25 cellular contexts compared by ENCODE assay signal in genomic region chr7:16034353-16034752, GRCh38.
DNase-seq lines count a peak whose midpoint lies in the region; ATAC-seq, FAIRE-seq and TF ChIP-seq lines count a peak whose summit lies in the region.
"Had no signal": no experiment of that assay in that cellular context is flagged by ENCODE, and none has a peak within 500 bp of the region (broad histone marks: within the 10 kb centered on the region; RNA-seq: fewer than 3 reads in every experiment).

No MANE protein-coding gene starts in this region.

- ATAC-seq in IMR-90 (ENCODE audit: low read depth) = no peak
- ATAC-seq: activated CD8-positive, alpha-beta T cell treated with anti-CD3 and anti-CD28 coated beads for 36 hours; activated T-cell treated with anti-CD3 and anti-CD28 coated beads, Interleukin-2, amount 50 U/mL, for 4 hours; effector memory CD8-positive, alpha-beta T cell; gastroesophageal sphincter; left lobe of liver had no signal

- no peak overlapping the region; the same call in 1 of the 2 replicates for H2BK20ac ChIP-seq in IMR-90 (ENCODE audit: low read depth, low read length)

- H3K36me3 ChIP-seq in IMR-90 (ENCODE audit: control insufficient read depth, insufficient read depth, low read length) (no peaks in the 10 kb centered on the region), bronchial epithelial cell (ENCODE audit: control insufficient read depth, insufficient read depth, low read length) (no peaks in the 10 kb centered on the region), smooth muscle cell (ENCODE audit: low read depth) (no peaks in the 10 kb centered on the region)
- H3K36me3 ChIP-seq: ascending aorta, gastroesophageal sphincter, neural progenitor cell, prostate gland, uterus had no signal

- H4K5ac ChIP-seq in IMR-90 (ENCODE audit: low read depth, low read length) = peak overlapping the region; percentile 48; the same call in 1 of the 2 replicates

- no peak overlapping the region for H4K91ac ChIP-seq in IMR-90 (ENCODE audit: insufficient read depth, low read depth, low read length)

- no peak overlapping the region; a peak in 1 of 4 replicates for H4K8ac ChIP-seq in IMR-90 (ENCODE audit: low read depth in 2 of 2, low read length in 2 of 2)

- no peaks in the 10 kb centered on the region; the same call in 1 of the 2 replicates for H3K9me1 ChIP-seq in IMR-90 (ENCODE audit: insufficient read depth, low read length)

- no peak overlapping the region for H2AK9ac ChIP-seq in IMR-90 (replicated peaks; ENCODE audit: low read depth, low read length, poor library complexity)

- no peak for TF ChIP-seq POLR2A in IMR-90 (IDR thresholded peaks at IDR 0.05; ENCODE audit: low read depth, low read length)

- H3F3A ChIP-seq in smooth muscle cell (ENCODE audit: low read depth) = no peaks in the 10 kb centered on the region

- H3K56ac ChIP-seq in IMR-90 (ENCODE audit: extremely low read depth, insufficient read depth, low read length) = no peak overlapping the region

- DNase-seq in EH (ENCODE audit: low read depth) = peak; percentile 63
- peak; percentile 74 for DNase-seq in IMR-90
- peak; percentile 70 for DNase-seq in bronchial epithelial cell (ENCODE audit: low read depth)
- DNase-seq in glomerular visceral epithelial cell (ENCODE audit: extremely low spot score) = peak; percentile 2
- DNase-seq in nucleus accumbens (lab: John Stamatoyannopoulos, UW) = no peak
- no peak for DNase-seq in T-helper 2 cell treated with Interferon-gamma antibody and Interleukin-4, amounts not matched to agents 5 μg/mL and 100 μg/mL, for 36 hours (ENCODE audit: low spot score)
- DNase-seq in SKM-1 (lab: John Stamatoyannopoulos, UW; ENCODE audit: unreplicated experiment) = no peak
- DNase-seq in smooth muscle cell (lab: John Stamatoyannopoulos, UW; ENCODE audit: unreplicated experiment) = no peak
- DNase-seq: activated B cell treated with CpG ODN at 0.5 μM for 24 hours; activated CD8-positive, alpha-beta T cell treated with anti-CD3 and anti-CD28 coated beads for 36 hours; activated naive CD4-positive, alpha-beta T cell treated with anti-CD3 and anti-CD28 coated beads, Interleukin-2, amount 10 ng/mL, durations not matched to agents 7 days and 5 days; activated T-cell treated with anti-CD3 and anti-CD28 coated beads, Interleukin-2, amount 50 U/mL, for 4 hours; CD4-positive, alpha-beta memory T cell; DMS79 treated with DMSO at 0.1 percent for 48 hours; effector memory CD8-positive, alpha-beta T cell; NCI-H1694; NCI-H774; stimulated activated CD4-positive, alpha-beta T cell treated with anti-CD3 and anti-CD28 coated beads, Interleukin-4, amount 100 ng/mL, for 4 hours; T-helper 2 cell; uterus had no signal

- H3K9ac ChIP-seq in IMR-90 (ENCODE audit: low read depth, low read length) (no peak overlapping the region), smooth muscle cell (ENCODE audit: low read depth) (no peak overlapping the region)
- H3K9ac ChIP-seq: neural progenitor cell had no signal

- in situ Hi-C loops in IMR-90 (cut with MboI; ENCODE audit: low sequenced_read_pairs) = no loop called here

- H3K4me3 Mint-ChIP-seq in T-helper 2 cell treated with Interferon-gamma antibody and Interleukin-4, amounts not matched to agents 5 μg/mL and 100 μg/mL, for 36 hours = no peak overlapping the region
- H3K4me3 Mint-ChIP-seq: activated B cell treated with CpG ODN at 0.5 μM for 24 hours; activated CD8-positive, alpha-beta T cell treated with anti-CD3 and anti-CD28 coated beads for 36 hours; activated naive CD4-positive, alpha-beta T cell treated with anti-CD3 and anti-CD28 coated beads, Interleukin-2, amount 10 ng/mL, durations not matched to agents 7 days and 5 days; activated T-cell treated with anti-CD3 and anti-CD28 coated beads, Interleukin-2, amount 50 U/mL, for 4 hours; CD4-positive, alpha-beta memory T cell; effector memory CD8-positive, alpha-beta T cell; neural progenitor cell had no signal

- H2BK120ac ChIP-seq in IMR-90 (ENCODE audit: low read depth, low read length) = peak overlapping the region; percentile 18; the same call in 1 of the 2 replicates

- 0 out of 2 replicates have a peak overlapping the region, but pooled peaks have one; percentile 42 for H3K14ac ChIP-seq in IMR-90 (replicated peaks; ENCODE audit: low read depth, low read length)

- peaks cover 2% of the 10 kb centered on the region for H3K27me3 Mint-ChIP-seq in T-helper 2 cell treated with Interferon-gamma antibody and Interleukin-4, amounts not matched to agents 5 μg/mL and 100 μg/mL, for 36 hours (ENCODE audit: low read depth)
- H3K27me3 Mint-ChIP-seq: activated B cell treated with CpG ODN at 0.5 μM for 24 hours; activated naive CD4-positive, alpha-beta T cell treated with anti-CD3 and anti-CD28 coated beads, Interleukin-2, amount 10 ng/mL, durations not matched to agents 7 days and 5 days; CD4-positive, alpha-beta memory T cell had no signal

- H3K27me3 ChIP-seq in IMR-90 (ENCODE audit: control insufficient read depth, insufficient read depth, low read length) (no peaks in the 10 kb centered on the region), bronchial epithelial cell (ENCODE audit: control insufficient read depth, insufficient read depth, low read length) (no peaks in the 10 kb centered on the region), smooth muscle cell (ENCODE audit: low read depth) (no peaks in the 10 kb centered on the region)
- H3K27me3 ChIP-seq: ascending aorta, gastroesophageal sphincter, neural progenitor cell, uterus had no signal

- H3K4me1 ChIP-seq in IMR-90 (ENCODE audit: control insufficient read depth, insufficient read depth, low read length) (peaks cover 4% of the 10 kb centered on the region), smooth muscle cell (ENCODE audit: low read depth) (no peaks in the 10 kb centered on the region)
- H3K4me1 ChIP-seq: ascending aorta, gastroesophageal sphincter, prostate gland, uterus had no signal

- H3K9me3 ChIP-seq in IMR-90 (ENCODE audit: control insufficient read depth, insufficient read depth, low read length) (no peaks in the 10 kb centered on the region), smooth muscle cell (replicated peaks; ENCODE audit: low read depth) (no peaks in the 10 kb centered on the region)
- H3K9me3 ChIP-seq: ascending aorta, gastroesophageal sphincter, prostate gland, uterus had no signal

- H3K4me2 ChIP-seq in IMR-90 (ENCODE audit: low read depth, low read length) = no peak overlapping the region; the same call in 1 of the 2 replicates
- no peak overlapping the region for H3K4me2 ChIP-seq in smooth muscle cell
- H3K4me2 ChIP-seq: neural progenitor cell had no signal

- intact Hi-C loops in IMR-90 (cut with micrococcal nuclease) = no loop called here

- H2AFZ ChIP-seq in IMR-90 (replicated peaks; ENCODE audit: low read length, poor library complexity) (no peak overlapping the region), smooth muscle cell (ENCODE audit: low read depth) (no peak overlapping the region)
- H2AFZ ChIP-seq: neural progenitor cell had no signal

- FAIRE-seq in bronchial epithelial cell (lab: Jason Lieb, UNC) = no peak

- CTCF ChIA-PET in IMR-90 (lab: Yijun Ruan, JAX) = interaction anchor here (1.2 kb wide), 1 partner anchor 86 kb away, joined by 3 read pairs; no protein-coding TSS in a partner anchor

- H3K4me3 ChIP-seq in IMR-90 (ENCODE audit: insufficient read depth, low read depth, low read length) (no peak overlapping the region), bronchial epithelial cell (ENCODE audit: low read depth, low read length) (no peak overlapping the region), smooth muscle cell (no peak overlapping the region)
- H3K4me3 ChIP-seq: ascending aorta, gastroesophageal sphincter, neural progenitor cell, prostate gland, uterus had no signal

- H2AK5ac ChIP-seq in IMR-90 (ENCODE audit: low read depth, low read length) = no peak overlapping the region

- dilution Hi-C loops in IMR-90 (cut with HindIII; ENCODE audit: low sequenced_read_pairs, unreplicated experiment) = no loop called here

- no peak overlapping the region for H2BK15ac ChIP-seq in IMR-90 (ENCODE audit: low read depth, low read length)

- no peak for TF ChIP-seq RAD21 in IMR-90 (IDR thresholded peaks at IDR 0.05; ENCODE audit: low read length)

- no peak overlapping the region for H3K27ac ChIP-seq in IMR-90 (ENCODE audit: insufficient read depth, low read length)
- no peak overlapping the region for H3K27ac ChIP-seq in smooth muscle cell (ENCODE audit: low read depth)
- H3K27ac ChIP-seq: ascending aorta, gastroesophageal sphincter, neural progenitor cell, prostate gland, uterus had no signal

- H3K9me3 Mint-ChIP-seq in T-helper 2 cell treated with Interferon-gamma antibody and Interleukin-4, amounts not matched to agents 5 μg/mL and 100 μg/mL, for 36 hours = no peaks in the 10 kb centered on the region
- H3K9me3 Mint-ChIP-seq: activated CD8-positive, alpha-beta T cell treated with anti-CD3 and anti-CD28 coated beads for 36 hours; activated naive CD4-positive, alpha-beta T cell treated with anti-CD3 and anti-CD28 coated beads, Interleukin-2, amount 10 ng/mL, durations not matched to agents 7 days and 5 days; neural progenitor cell had no signal

- H3K36me3 Mint-ChIP-seq in T-helper 2 cell treated with Interferon-gamma antibody and Interleukin-4, amounts not matched to agents 5 μg/mL and 100 μg/mL, for 36 hours (ENCODE audit: low read depth) = no peaks in the 10 kb centered on the region
- H3K36me3 Mint-ChIP-seq: activated naive CD4-positive, alpha-beta T cell treated with anti-CD3 and anti-CD28 coated beads, Interleukin-2, amount 10 ng/mL, durations not matched to agents 7 days and 5 days; CD4-positive, alpha-beta memory T cell; neural progenitor cell had no signal

- H4K20me1 ChIP-seq in IMR-90 (ENCODE audit: insufficient read depth, low read length) (no peaks in the 10 kb centered on the region), smooth muscle cell (ENCODE audit: low read depth) (no peaks in the 10 kb centered on the region)

- TF ChIP-seq CTCF in IMR-90 (conservative IDR thresholded peaks at IDR 0.05; ENCODE audit: low read depth, low read length) (no peak), bronchial epithelial cell (IDR thresholded peaks at IDR 0.05; ENCODE audit: insufficient read depth, low read length, severe bottlenecking) (no peak), smooth muscle cell (IDR thresholded peaks at IDR 0.05; ENCODE audit: borderline replicate concordance, insufficient read depth, poor library complexity, severe bottlenecking) (no peak)

- no peak overlapping the region for H3K23ac ChIP-seq in IMR-90 (ENCODE audit: low read depth, low read length)

- H3K79me2 ChIP-seq in smooth muscle cell (ENCODE audit: low read depth) = no peaks in the 10 kb centered on the region

- no TSS peak for BruUV-seq in IMR-90 (replicated peaks; lab: Mats Ljungman, UMichigan)

- WGBS in IMR-90 (ENCODE audit: extremely low coverage in 2 of 2, insufficient read length in 1 of 2), 2 experiments = 0% methylated on average over 1 of the region's 2 CpGs; no CpG with 5 or more reads in 1 of the 2 experiments
- 64% methylated on average over 2 of the region's 2 CpGs for WGBS in smooth muscle cell (ENCODE audit: low lambda C conversion rate)

- H3K4ac ChIP-seq in IMR-90 (ENCODE audit: low read depth, low read length) = peak overlapping the region; percentile 45

- H2BK5ac ChIP-seq in IMR-90 (ENCODE audit: low read depth, low read length, poor library complexity, severe bottlenecking) = no peak overlapping the region

- no peak overlapping the region for H3K27ac Mint-ChIP-seq in T-helper 2 cell treated with Interferon-gamma antibody and Interleukin-4, amounts not matched to agents 5 μg/mL and 100 μg/mL, for 36 hours
- H3K27ac Mint-ChIP-seq: activated B cell treated with CpG ODN at 0.5 μM for 24 hours; activated CD8-positive, alpha-beta T cell treated with anti-CD3 and anti-CD28 coated beads for 36 hours; activated naive CD4-positive, alpha-beta T cell treated with anti-CD3 and anti-CD28 coated beads, Interleukin-2, amount 10 ng/mL, durations not matched to agents 7 days and 5 days; CD4-positive, alpha-beta memory T cell; effector memory CD8-positive, alpha-beta T cell; neural progenitor cell had no signal

- POLR2A ChIA-PET in IMR-90 (lab: Charles Lee; ENCODE audit: unreplicated experiment) = no interaction called here

- no peaks in the 10 kb centered on the region for H3K79me1 ChIP-seq in IMR-90 (ENCODE audit: low read depth in 1 of 2, low read length in 2 of 2)

- no peaks in the 10 kb centered on the region for H3K4me1 Mint-ChIP-seq in T-helper 2 cell treated with Interferon-gamma antibody and Interleukin-4, amounts not matched to agents 5 μg/mL and 100 μg/mL, for 36 hours (ENCODE audit: low read depth)
- H3K4me1 Mint-ChIP-seq: activated B cell treated with CpG ODN at 0.5 μM for 24 hours; activated naive CD4-positive, alpha-beta T cell treated with anti-CD3 and anti-CD28 coated beads, Interleukin-2, amount 10 ng/mL, durations not matched to agents 7 days and 5 days; CD4-positive, alpha-beta memory T cell; neural progenitor cell had no signal

- peak overlapping the region; percentile 35; the same call in 1 of the 2 replicates for H3K18ac ChIP-seq in IMR-90 (ENCODE audit: low read depth, low read length)

Comparison
In these comparisons a context has a peak if more than half of its experiments do, and no peak if none do; other contexts are left out.
1. DNase-seq: peak in EH (single experiment), IMR-90 (single experiment), bronchial epithelial cell (single experiment) and glomerular visceral epithelial cell (single experiment); none in nucleus accumbens (0 of 56), T-helper 2 cell treated with Interferon-gamma antibody and Interleukin-4, amounts not matched to agents 5 μg/mL and 100 μg/mL, for 36 hours (single experiment), SKM-1 (single experiment) and smooth muscle cell (single experiment).